1 cellular context compared by ENCODE assay signal in the genomic region with DNA sequence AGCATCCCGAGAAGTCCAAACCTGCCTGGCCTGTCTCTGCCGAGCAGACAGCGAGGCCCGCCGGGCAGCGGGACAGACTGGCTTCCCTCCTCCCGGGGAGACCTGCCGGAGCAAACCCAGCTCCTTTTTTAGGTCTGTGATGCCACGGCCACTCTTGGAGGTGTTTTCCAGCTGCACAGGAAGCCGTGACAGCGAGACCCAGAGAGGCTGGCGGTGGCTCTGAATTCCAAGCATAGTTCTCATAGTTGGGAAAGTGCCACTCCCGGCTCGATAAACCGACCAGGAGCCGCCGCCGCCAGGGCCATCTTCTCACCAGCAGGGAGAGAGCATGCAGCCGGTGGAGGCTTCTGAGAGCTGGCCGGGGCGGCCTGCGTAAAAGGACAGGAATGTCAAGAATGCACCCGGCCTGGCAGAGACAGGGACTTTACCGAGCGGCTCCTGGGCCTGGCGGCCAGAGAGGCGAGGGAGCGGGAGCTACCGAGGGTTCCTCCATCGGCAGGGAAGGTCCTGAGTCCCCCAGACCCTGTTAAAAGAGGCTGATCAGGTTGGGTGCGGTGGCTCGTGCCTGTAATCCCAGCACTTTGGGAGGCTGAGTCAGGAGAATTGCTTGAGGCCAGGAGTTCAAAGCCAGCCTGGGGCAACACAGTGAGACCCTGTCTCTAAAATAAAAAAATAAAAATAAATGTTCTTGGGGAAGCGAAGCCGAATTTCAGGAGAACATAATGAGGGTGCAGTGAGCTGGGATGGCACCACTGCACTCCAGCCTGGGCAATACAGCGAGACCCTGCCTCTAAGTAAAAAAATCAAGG.
TF ChIP-seq lines count a peak whose summit lies in the region.

No MANE protein-coding gene starts in this region.

TF ChIP-seq in HepG2, 621 proteins besides CTCF, POLR2A, EP300 and RAD21 (continued from another document and continues in another):
- TF ChIP-seq, protein P1, sequence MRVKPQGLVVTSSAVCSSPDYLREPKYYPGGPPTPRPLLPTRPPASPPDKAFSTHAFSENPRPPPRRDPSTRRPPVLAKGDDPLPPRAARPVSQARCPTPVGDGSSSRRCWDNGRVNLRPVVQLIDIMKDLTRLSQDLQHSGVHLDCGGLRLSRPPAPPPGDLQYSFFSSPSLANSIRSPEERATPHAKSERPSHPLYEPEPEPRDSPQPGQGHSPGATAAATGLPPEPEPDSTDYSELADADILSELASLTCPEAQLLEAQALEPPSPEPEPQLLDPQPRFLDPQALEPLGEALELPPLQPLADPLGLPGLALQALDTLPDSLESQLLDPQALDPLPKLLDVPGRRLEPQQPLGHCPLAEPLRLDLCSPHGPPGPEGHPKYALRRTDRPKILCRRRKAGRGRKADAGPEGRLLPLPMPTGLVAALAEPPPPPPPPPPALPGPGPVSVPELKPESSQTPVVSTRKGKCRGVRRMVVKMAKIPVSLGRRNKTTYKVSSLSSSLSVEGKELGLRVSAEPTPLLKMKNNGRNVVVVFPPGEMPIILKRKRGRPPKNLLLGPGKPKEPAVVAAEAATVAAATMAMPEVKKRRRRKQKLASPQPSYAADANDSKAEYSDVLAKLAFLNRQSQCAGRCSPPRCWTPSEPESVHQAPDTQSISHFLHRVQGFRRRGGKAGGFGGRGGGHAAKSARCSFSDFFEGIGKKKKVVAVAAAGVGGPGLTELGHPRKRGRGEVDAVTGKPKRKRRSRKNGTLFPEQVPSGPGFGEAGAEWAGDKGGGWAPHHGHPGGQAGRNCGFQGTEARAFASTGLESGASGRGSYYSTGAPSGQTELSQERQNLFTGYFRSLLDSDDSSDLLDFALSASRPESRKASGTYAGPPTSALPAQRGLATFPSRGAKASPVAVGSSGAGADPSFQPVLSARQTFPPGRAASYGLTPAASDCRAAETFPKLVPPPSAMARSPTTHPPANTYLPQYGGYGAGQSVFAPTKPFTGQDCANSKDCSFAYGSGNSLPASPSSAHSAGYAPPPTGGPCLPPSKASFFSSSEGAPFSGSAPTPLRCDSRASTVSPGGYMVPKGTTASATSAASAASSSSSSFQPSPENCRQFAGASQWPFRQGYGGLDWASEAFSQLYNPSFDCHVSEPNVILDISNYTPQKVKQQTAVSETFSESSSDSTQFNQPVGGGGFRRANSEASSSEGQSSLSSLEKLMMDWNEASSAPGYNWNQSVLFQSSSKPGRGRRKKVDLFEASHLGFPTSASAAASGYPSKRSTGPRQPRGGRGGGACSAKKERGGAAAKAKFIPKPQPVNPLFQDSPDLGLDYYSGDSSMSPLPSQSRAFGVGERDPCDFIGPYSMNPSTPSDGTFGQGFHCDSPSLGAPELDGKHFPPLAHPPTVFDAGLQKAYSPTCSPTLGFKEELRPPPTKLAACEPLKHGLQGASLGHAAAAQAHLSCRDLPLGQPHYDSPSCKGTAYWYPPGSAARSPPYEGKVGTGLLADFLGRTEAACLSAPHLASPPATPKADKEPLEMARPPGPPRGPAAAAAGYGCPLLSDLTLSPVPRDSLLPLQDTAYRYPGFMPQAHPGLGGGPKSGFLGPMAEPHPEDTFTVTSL (CRISPR knock-in tag; IDR thresholded peaks at IDR 0.05; ENCODE audit: borderline replicate concordance): peak; percentile 68; the same call in 1 of the 2 replicates
- TF ChIP-seq MBD4 (IDR thresholded peaks at IDR 0.05; ENCODE audit: borderline replicate concordance, low read length): no peak
- TF ChIP-seq MIXL1 (CRISPR knock-in tag; IDR thresholded peaks at IDR 0.05): peak; percentile 66; the same call in 1 of the 2 replicates
- TF ChIP-seq, protein P2, sequence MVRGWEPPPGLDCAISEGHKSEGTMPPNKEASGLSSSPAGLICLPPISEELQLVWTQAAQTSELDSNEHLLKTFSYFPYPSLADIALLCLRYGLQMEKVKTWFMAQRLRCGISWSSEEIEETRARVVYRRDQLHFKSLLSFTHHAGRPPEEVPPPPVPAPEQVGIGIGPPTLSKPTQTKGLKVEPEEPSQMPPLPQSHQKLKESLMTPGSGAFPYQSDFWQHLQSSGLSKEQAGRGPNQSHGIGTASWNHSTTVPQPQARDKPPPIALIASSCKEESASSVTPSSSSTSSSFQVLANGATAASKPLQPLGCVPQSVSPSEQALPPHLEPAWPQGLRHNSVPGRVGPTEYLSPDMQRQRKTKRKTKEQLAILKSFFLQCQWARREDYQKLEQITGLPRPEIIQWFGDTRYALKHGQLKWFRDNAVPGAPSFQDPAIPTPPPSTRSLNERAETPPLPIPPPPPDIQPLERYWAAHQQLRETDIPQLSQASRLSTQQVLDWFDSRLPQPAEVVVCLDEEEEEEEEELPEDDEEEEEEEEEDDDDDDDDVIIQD (CRISPR knock-in tag; IDR thresholded peaks at IDR 0.05; ENCODE audit: low read depth): 0 out of 2 replicates have a peak, but pooled peaks have one; percentile 19
- TF ChIP-seq HES4 (CRISPR knock-in tag; IDR thresholded peaks at IDR 0.05; ENCODE audit: borderline replicate concordance): no peak; the same call in 1 of the 2 replicates
- TF ChIP-seq ZNF883 (CRISPR knock-in tag; IDR thresholded peaks at IDR 0.05; ENCODE audit: not compliant biosample characterization): no peak
- TF ChIP-seq, protein P3, sequence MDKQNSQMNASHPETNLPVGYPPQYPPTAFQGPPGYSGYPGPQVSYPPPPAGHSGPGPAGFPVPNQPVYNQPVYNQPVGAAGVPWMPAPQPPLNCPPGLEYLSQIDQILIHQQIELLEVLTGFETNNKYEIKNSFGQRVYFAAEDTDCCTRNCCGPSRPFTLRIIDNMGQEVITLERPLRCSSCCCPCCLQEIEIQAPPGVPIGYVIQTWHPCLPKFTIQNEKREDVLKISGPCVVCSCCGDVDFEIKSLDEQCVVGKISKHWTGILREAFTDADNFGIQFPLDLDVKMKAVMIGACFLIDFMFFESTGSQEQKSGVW (CRISPR knock-in tag; IDR thresholded peaks at IDR 0.05; ENCODE audit: borderline replicate concordance): no peak
- peak; percentile 54 for TF ChIP-seq HNRNPLL (IDR thresholded peaks at IDR 0.05; ENCODE audit: low read depth, low read length, poor library complexity, severe bottlenecking)
- no peak for TF ChIP-seq ZNF496 (CRISPR knock-in tag; IDR thresholded peaks at IDR 0.05; ENCODE audit: insufficient replicate concordance)
- peak; percentile 73; the same call in 1 of the 2 replicates for TF ChIP-seq ONECUT2 (CRISPR knock-in tag; IDR thresholded peaks at IDR 0.05)
- 0 out of 2 replicates have a peak, but pooled peaks have one; percentile 51 for TF ChIP-seq ZNF670 (CRISPR knock-in tag; IDR thresholded peaks at IDR 0.05; ENCODE audit: borderline replicate concordance)
- TF ChIP-seq, protein P4, sequence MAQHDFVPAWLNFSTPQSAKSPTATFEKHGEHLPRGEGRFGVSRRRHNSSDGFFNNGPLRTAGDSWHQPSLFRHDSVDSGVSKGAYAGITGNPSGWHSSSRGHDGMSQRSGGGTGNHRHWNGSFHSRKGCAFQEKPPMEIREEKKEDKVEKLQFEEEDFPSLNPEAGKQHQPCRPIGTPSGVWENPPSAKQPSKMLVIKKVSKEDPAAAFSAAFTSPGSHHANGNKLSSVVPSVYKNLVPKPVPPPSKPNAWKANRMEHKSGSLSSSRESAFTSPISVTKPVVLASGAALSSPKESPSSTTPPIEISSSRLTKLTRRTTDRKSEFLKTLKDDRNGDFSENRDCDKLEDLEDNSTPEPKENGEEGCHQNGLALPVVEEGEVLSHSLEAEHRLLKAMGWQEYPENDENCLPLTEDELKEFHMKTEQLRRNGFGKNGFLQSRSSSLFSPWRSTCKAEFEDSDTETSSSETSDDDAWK (CRISPR knock-in tag; IDR thresholded peaks at IDR 0.05): no peak
- TF ChIP-seq, protein P5, sequence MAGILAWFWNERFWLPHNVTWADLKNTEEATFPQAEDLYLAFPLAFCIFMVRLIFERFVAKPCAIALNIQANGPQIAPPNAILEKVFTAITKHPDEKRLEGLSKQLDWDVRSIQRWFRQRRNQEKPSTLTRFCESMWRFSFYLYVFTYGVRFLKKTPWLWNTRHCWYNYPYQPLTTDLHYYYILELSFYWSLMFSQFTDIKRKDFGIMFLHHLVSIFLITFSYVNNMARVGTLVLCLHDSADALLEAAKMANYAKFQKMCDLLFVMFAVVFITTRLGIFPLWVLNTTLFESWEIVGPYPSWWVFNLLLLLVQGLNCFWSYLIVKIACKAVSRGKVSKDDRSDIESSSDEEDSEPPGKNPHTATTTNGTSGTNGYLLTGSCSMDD (CRISPR knock-in tag; IDR thresholded peaks at IDR 0.05): no peak
- peak; percentile 91 for TF ChIP-seq FOSL2 (CRISPR knock-in tag; IDR thresholded peaks at IDR 0.05)
- TF ChIP-seq SRSF9 (IDR thresholded peaks at IDR 0.05; ENCODE audit: borderline replicate concordance, insufficient read depth, low read depth, low read length, poor library complexity, severe bottlenecking): no peak
- TF ChIP-seq, protein P6, sequence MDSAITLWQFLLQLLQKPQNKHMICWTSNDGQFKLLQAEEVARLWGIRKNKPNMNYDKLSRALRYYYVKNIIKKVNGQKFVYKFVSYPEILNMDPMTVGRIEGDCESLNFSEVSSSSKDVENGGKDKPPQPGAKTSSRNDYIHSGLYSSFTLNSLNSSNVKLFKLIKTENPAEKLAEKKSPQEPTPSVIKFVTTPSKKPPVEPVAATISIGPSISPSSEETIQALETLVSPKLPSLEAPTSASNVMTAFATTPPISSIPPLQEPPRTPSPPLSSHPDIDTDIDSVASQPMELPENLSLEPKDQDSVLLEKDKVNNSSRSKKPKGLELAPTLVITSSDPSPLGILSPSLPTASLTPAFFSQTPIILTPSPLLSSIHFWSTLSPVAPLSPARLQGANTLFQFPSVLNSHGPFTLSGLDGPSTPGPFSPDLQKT (CRISPR knock-in tag; IDR thresholded peaks at IDR 0.05; ENCODE audit: borderline replicate concordance): no peak
- TF ChIP-seq, protein P7, sequence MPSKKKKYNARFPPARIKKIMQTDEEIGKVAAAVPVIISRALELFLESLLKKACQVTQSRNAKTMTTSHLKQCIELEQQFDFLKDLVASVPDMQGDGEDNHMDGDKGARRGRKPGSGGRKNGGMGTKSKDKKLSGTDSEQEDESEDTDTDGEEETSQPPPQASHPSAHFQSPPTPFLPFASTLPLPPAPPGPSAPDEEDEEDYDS (CRISPR knock-in tag; IDR thresholded peaks at IDR 0.05): no peak
- peak; percentile 42 for TF ChIP-seq BHLHE40 (IDR thresholded peaks at IDR 0.05; ENCODE audit: low read length)
- no peak for TF ChIP-seq SATB2 (CRISPR knock-in tag; IDR thresholded peaks at IDR 0.05)
- no peak for TF ChIP-seq ZNF530 (CRISPR knock-in tag; IDR thresholded peaks at IDR 0.05; ENCODE audit: low read depth)
- no peak for TF ChIP-seq ZNF256 (CRISPR knock-in tag; conservative IDR thresholded peaks at IDR 0.05)
- 0 out of 2 replicates have a peak, but pooled peaks have one; percentile 12 for TF ChIP-seq SIX4 (CRISPR knock-in tag; IDR thresholded peaks at IDR 0.05)
- peak; percentile 87 for TF ChIP-seq ZNF121 (CRISPR knock-in tag; IDR thresholded peaks at IDR 0.05)
- TF ChIP-seq SRSF4 (IDR thresholded peaks at IDR 0.05; ENCODE audit: low read depth, low read length, poor library complexity, severe bottlenecking): no peak
- no peak for TF ChIP-seq HOXA9 (CRISPR knock-in tag; IDR thresholded peaks at IDR 0.05; ENCODE audit: borderline replicate concordance)
- peak; percentile 50; the same call in 1 of the 2 replicates for TF ChIP-seq ZNF614 (CRISPR knock-in tag; IDR thresholded peaks at IDR 0.05; ENCODE audit: borderline replicate concordance)
- TF ChIP-seq, protein P8, sequence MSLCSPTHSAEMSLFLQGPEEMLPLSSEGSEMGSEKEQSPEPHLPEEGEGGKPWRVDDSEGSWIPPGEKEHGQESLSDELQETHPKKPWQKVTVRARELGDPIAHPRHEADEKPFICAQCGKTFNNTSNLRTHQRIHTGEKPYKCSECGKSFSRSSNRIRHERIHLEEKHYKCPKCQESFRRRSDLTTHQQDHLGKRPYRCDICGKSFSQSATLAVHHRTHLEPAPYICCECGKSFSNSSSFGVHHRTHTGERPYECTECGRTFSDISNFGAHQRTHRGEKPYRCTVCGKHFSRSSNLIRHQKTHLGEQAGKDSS (CRISPR knock-in tag; IDR thresholded peaks at IDR 0.05; ENCODE audit: borderline replicate concordance, low read depth): peak; percentile 60; the same call in 1 of the 2 replicates
- no peak for TF ChIP-seq NONO (IDR thresholded peaks at IDR 0.05)
- peak; percentile 65; the same call in 1 of the 2 replicates for TF ChIP-seq NONO (CRISPR knock-in tag; conservative IDR thresholded peaks at IDR 0.05)
- no peak for TF ChIP-seq ZZZ3 (CRISPR knock-in tag; IDR thresholded peaks at IDR 0.05; ENCODE audit: borderline replicate concordance)
- TF ChIP-seq, protein P9, sequence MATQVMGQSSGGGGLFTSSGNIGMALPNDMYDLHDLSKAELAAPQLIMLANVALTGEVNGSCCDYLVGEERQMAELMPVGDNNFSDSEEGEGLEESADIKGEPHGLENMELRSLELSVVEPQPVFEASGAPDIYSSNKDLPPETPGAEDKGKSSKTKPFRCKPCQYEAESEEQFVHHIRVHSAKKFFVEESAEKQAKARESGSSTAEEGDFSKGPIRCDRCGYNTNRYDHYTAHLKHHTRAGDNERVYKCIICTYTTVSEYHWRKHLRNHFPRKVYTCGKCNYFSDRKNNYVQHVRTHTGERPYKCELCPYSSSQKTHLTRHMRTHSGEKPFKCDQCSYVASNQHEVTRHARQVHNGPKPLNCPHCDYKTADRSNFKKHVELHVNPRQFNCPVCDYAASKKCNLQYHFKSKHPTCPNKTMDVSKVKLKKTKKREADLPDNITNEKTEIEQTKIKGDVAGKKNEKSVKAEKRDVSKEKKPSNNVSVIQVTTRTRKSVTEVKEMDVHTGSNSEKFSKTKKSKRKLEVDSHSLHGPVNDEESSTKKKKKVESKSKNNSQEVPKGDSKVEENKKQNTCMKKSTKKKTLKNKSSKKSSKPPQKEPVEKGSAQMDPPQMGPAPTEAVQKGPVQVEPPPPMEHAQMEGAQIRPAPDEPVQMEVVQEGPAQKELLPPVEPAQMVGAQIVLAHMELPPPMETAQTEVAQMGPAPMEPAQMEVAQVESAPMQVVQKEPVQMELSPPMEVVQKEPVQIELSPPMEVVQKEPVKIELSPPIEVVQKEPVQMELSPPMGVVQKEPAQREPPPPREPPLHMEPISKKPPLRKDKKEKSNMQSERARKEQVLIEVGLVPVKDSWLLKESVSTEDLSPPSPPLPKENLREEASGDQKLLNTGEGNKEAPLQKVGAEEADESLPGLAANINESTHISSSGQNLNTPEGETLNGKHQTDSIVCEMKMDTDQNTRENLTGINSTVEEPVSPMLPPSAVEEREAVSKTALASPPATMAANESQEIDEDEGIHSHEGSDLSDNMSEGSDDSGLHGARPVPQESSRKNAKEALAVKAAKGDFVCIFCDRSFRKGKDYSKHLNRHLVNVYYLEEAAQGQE (IDR thresholded peaks at IDR 0.05; ENCODE audit: borderline replicate concordance in 1 of 2, low read depth in 1 of 2, low read length in 2 of 2): no peak; a peak in 1 of 4 replicates
- no peak for TF ChIP-seq ZNF652 (CRISPR knock-in tag; IDR thresholded peaks at IDR 0.05; ENCODE audit: borderline replicate concordance, low read depth)
- TF ChIP-seq ZNF768 (CRISPR knock-in tag; IDR thresholded peaks at IDR 0.05): no peak
- peak; percentile 76; the same call in 1 of the 2 replicates for TF ChIP-seq GZF1 (CRISPR knock-in tag; IDR thresholded peaks at IDR 0.05)
- TF ChIP-seq PTBP1 (IDR thresholded peaks at IDR 0.05; ENCODE audit: low read depth, low read length, poor library complexity, severe bottlenecking): no peak
- TF ChIP-seq SETDB1 (CRISPR knock-in tag; IDR thresholded peaks at IDR 0.05; ENCODE audit: borderline replicate concordance): no peak
- no peak for TF ChIP-seq ZNF703 (CRISPR knock-in tag; IDR thresholded peaks at IDR 0.05; ENCODE audit: borderline replicate concordance)
- peak; percentile 86 for TF ChIP-seq RARA (CRISPR knock-in tag; IDR thresholded peaks at IDR 0.05)
- peak; percentile 62; the same call in 1 of the 2 replicates for TF ChIP-seq ZSCAN21 (CRISPR knock-in tag; IDR thresholded peaks at IDR 0.05; ENCODE audit: borderline replicate concordance)
- no peak for TF ChIP-seq ARHGAP35 (CRISPR knock-in tag; IDR thresholded peaks at IDR 0.05; ENCODE audit: borderline replicate concordance)
- TF ChIP-seq TBL1XR1 (IDR thresholded peaks at IDR 0.05; ENCODE audit: borderline replicate concordance, low read length, partially characterized antibody): peak; percentile 45
- no peak for TF ChIP-seq SP140L (CRISPR knock-in tag; IDR thresholded peaks at IDR 0.05; ENCODE audit: borderline replicate concordance)
